Comparison of ENCODE assay signal across 25 cellular contexts in the genomic region with DNA sequence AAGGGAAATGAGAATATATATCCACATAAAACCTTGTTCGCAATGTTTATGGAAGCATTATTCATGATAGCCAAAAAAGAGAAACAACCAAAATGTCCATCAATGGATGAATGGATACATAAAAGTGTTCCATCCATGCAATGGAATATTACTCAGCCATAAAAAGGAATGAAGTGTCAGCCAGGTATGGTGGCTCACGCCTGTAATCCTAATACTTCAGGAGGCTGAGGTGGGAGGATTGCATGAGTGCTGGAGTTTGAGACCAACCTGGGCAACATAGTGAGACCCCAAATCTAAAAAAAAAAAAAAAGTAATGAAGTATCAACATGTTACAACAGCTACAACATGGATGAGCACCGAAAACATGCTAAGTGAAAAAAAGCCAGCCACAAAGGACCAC. TPM values are rescaled to one million over a fixed set of nuclear protein-coding genes. Genes with fewer than 3 reads are reported as not detected.
A peak's percentile ranks its signal among the peaks of the same experiment; 100 is the strongest.
DNase-seq lines count a peak whose midpoint lies in the region; ATAC-seq, FAIRE-seq and TF ChIP-seq lines count a peak whose summit lies in the region.
"Had no signal": no experiment of that assay in that cellular context is flagged by ENCODE, and none has a peak within 500 bp of the region (broad histone marks: within the 10 kb centered on the region; RNA-seq: fewer than 3 reads in every experiment).

No MANE protein-coding gene starts in this region.

- H3K27ac Mint-ChIP-seq in activated CD4-positive, alpha-beta T cell treated with anti-CD3 and anti-CD28 coated beads, Interleukin-2, amount 10 ng/mL, durations not matched to agents 7 days and 5 days: no peak overlapping the region
- H3K27ac Mint-ChIP-seq in activated naive CD8-positive, alpha-beta T cell treated with anti-CD3 and anti-CD28 coated beads, Interleukin-2, amount 10 ng/mL, durations not matched to agents 7 days and 5 days: peak overlapping the region; percentile 36
- H3K27ac Mint-ChIP-seq in natural killer cell treated with Interleukin-12 subunit alpha and Interleukin-12 subunit beta and Interleukin-15 and Interleukin-18, amount 100 ng/mL, for 72 hours: no peak overlapping the region
- no peak overlapping the region for H3K27ac Mint-ChIP-seq in CD14-positive monocyte

- peaks cover 50% of the 10 kb centered on the region for H3K4me1 Mint-ChIP-seq in activated CD4-positive, alpha-beta T cell treated with anti-CD3 and anti-CD28 coated beads, Interleukin-2, amount 10 ng/mL, durations not matched to agents 7 days and 5 days
- H3K4me1 Mint-ChIP-seq in activated naive CD8-positive, alpha-beta T cell treated with anti-CD3 and anti-CD28 coated beads, Interleukin-2, amount 10 ng/mL, durations not matched to agents 7 days and 5 days: peaks cover 29% of the 10 kb centered on the region
- peaks cover 9 to 19% of the 10 kb centered on the region in 2 donors for H3K4me1 Mint-ChIP-seq in natural killer cell treated with Interleukin-12 subunit alpha and Interleukin-12 subunit beta and Interleukin-15 and Interleukin-18, amount 100 ng/mL, for 72 hours (ENCODE audit: low read depth in 2 of 2)
- H3K4me1 Mint-ChIP-seq in CD14-positive monocyte: peaks cover 21% of the 10 kb centered on the region

- no peak for TF ChIP-seq POLR2A in GM12891 (IDR thresholded peaks at IDR 0.05; ENCODE audit: low read depth, low read length)

- CTCF ChIA-PET in activated CD4-positive, alpha-beta T cell treated with anti-CD3 and anti-CD28 coated beads, Interleukin-2, amount 10 ng/mL, durations not matched to agents 7 days and 5 days (lab: Charles Lee): interaction anchor here (1.9 to 4.6 kb wide), 2 partner anchors 9 to 16 kb away, joined by 7 to 28 read pairs; no protein-coding TSS in a partner anchor

- peak; percentile 59 for FAIRE-seq in GM12891 (lab: Jason Lieb, UNC)
- FAIRE-seq: A549, frontal cortex, GM12878, GM19239, keratinocyte had no signal

- no peak for ATAC-seq in activated naive CD8-positive, alpha-beta T cell treated with anti-CD3 and anti-CD28 coated beads, Interleukin-2, amount 10 ng/mL, durations not matched to agents 7 days and 5 days (ENCODE audit: low read depth)
- no peak for ATAC-seq in natural killer cell treated with Interleukin-12 subunit alpha and Interleukin-12 subunit beta and Interleukin-15 and Interleukin-18, amount 100 ng/mL, for 72 hours
- ATAC-seq: A549, esophagus mucosa, GM12878, lower lobe of right lung had no signal

- peak overlapping the region; percentile 84 for H3K4me3 Mint-ChIP-seq in activated CD4-positive, alpha-beta T cell treated with anti-CD3 and anti-CD28 coated beads, Interleukin-2, amount 10 ng/mL, durations not matched to agents 7 days and 5 days
- peak overlapping the region; percentile 92 for H3K4me3 Mint-ChIP-seq in activated naive CD8-positive, alpha-beta T cell treated with anti-CD3 and anti-CD28 coated beads, Interleukin-2, amount 10 ng/mL, durations not matched to agents 7 days and 5 days
- H3K4me3 Mint-ChIP-seq in natural killer cell treated with Interleukin-12 subunit alpha and Interleukin-12 subunit beta and Interleukin-15 and Interleukin-18, amount 100 ng/mL, for 72 hours: peak overlapping the region; percentile 20
- H3K4me3 Mint-ChIP-seq in CD14-positive monocyte: no peak overlapping the region

- no peaks in the 10 kb centered on the region for H3K9me3 Mint-ChIP-seq in activated CD4-positive, alpha-beta T cell treated with anti-CD3 and anti-CD28 coated beads, Interleukin-2, amount 10 ng/mL, durations not matched to agents 7 days and 5 days
- no peaks in the 10 kb centered on the region for H3K9me3 Mint-ChIP-seq in activated naive CD8-positive, alpha-beta T cell treated with anti-CD3 and anti-CD28 coated beads, Interleukin-2, amount 10 ng/mL, durations not matched to agents 7 days and 5 days
- H3K9me3 Mint-ChIP-seq in natural killer cell treated with Interleukin-12 subunit alpha and Interleukin-12 subunit beta and Interleukin-15 and Interleukin-18, amount 100 ng/mL, for 72 hours: no peaks in the 10 kb centered on the region
- peaks cover 0 to 6% (median 2%) of the 10 kb centered on the region in 7 donors for H3K9me3 Mint-ChIP-seq in CD14-positive monocyte

- intact Hi-C loops in CD14-positive monocyte (cut with micrococcal nuclease): no loop called here

- TF ChIP-seq CTCF in CD14-positive monocyte (IDR thresholded peaks at IDR 0.05): no peak

- peaks cover 23% of the 10 kb centered on the region for H3K36me3 Mint-ChIP-seq in activated CD4-positive, alpha-beta T cell treated with anti-CD3 and anti-CD28 coated beads, Interleukin-2, amount 10 ng/mL, durations not matched to agents 7 days and 5 days (ENCODE audit: low read depth)
- peaks cover 14% of the 10 kb centered on the region for H3K36me3 Mint-ChIP-seq in activated naive CD8-positive, alpha-beta T cell treated with anti-CD3 and anti-CD28 coated beads, Interleukin-2, amount 10 ng/mL, durations not matched to agents 7 days and 5 days
- H3K36me3 Mint-ChIP-seq in natural killer cell treated with Interleukin-12 subunit alpha and Interleukin-12 subunit beta and Interleukin-15 and Interleukin-18, amount 100 ng/mL, for 72 hours: no peaks in the 10 kb centered on the region
- no peaks in the 10 kb centered on the region for H3K36me3 Mint-ChIP-seq in CD14-positive monocyte

- DNase-seq in activated CD4-positive, alpha-beta T cell treated with anti-CD3 and anti-CD28 coated beads, Interleukin-2, amount 10 ng/mL, durations not matched to agents 7 days and 5 days: no peak
- no peak for DNase-seq in activated CD4-positive, alpha-beta T cell treated with anti-CD3 and anti-CD28 coated beads, Interleukin-2, amount 50 U/mL, for 1 hour
- DNase-seq in GM12891 (ENCODE audit: insufficient read length, low spot score): no peak
- DNase-seq in activated naive CD8-positive, alpha-beta T cell treated with anti-CD3 and anti-CD28 coated beads, Interleukin-2, amount 10 ng/mL, durations not matched to agents 7 days and 5 days: no peak
- DNase-seq in natural killer cell treated with Interleukin-12 subunit alpha and Interleukin-12 subunit beta and Interleukin-15 and Interleukin-18, amount 100 ng/mL, for 72 hours (ENCODE audit: low spot score): no peak
- no peak for DNase-seq in cortex of kidney (lab: John Stamatoyannopoulos, UW)
- DNase-seq in retina: no peak
- DNase-seq in CD14-positive monocyte (ENCODE audit: low spot score): no peak
- DNase-seq: activated CD4-positive, alpha-beta T cell treated with anti-CD3 and anti-CD28 coated beads for 1 hour; aorta; central memory CD4-positive, alpha-beta T cell; DMS53; effector CD4-positive, alpha-beta T cell; lower lobe of right lung; MM.1S; NCI-H1436 treated with DMSO at 0.1 percent for 48 hours; NCI-H2171; NCI-H526 treated with DMSO at 0.1 percent for 48 hours; stimulated activated CD4-positive, alpha-beta T cell treated with anti-CD3 and anti-CD28 coated beads, Interleukin-4, amount 100 ng/mL, for 24 hours had no signal

- POLR2A ChIA-PET in activated CD4-positive, alpha-beta T cell treated with anti-CD3 and anti-CD28 coated beads, Interleukin-2, amount 10 ng/mL, durations not matched to agents 7 days and 5 days (lab: Charles Lee): no interaction called here
- POLR2A ChIA-PET in activated naive CD8-positive, alpha-beta T cell treated with anti-CD3 and anti-CD28 coated beads, Interleukin-2, amount 10 ng/mL, durations not matched to agents 7 days and 5 days (lab: Charles Lee): interaction anchor here (1.1 kb wide), 1 partner anchor 27 kb away, joined by 3 read pairs; no protein-coding TSS in a partner anchor

- H3K27me3 Mint-ChIP-seq in activated CD4-positive, alpha-beta T cell treated with anti-CD3 and anti-CD28 coated beads, Interleukin-2, amount 10 ng/mL, durations not matched to agents 7 days and 5 days: no peaks in the 10 kb centered on the region
- no peaks in the 10 kb centered on the region for H3K27me3 Mint-ChIP-seq in activated naive CD8-positive, alpha-beta T cell treated with anti-CD3 and anti-CD28 coated beads, Interleukin-2, amount 10 ng/mL, durations not matched to agents 7 days and 5 days
- no peaks in the 10 kb centered on the region for H3K27me3 Mint-ChIP-seq in natural killer cell treated with Interleukin-12 subunit alpha and Interleukin-12 subunit beta and Interleukin-15 and Interleukin-18, amount 100 ng/mL, for 72 hours
- peaks cover 3 to 6% (median 3%) of the 10 kb centered on the region in 3 donors for H3K27me3 Mint-ChIP-seq in CD14-positive monocyte (ENCODE audit: low read depth in 3 of 3)

TF ChIP-seq in GM12891, 5 proteins besides CTCF, POLR2A, EP300 and RAD21:
- TF ChIP-seq POU2F2 (IDR thresholded peaks at IDR 0.05; ENCODE audit: low read depth, low read length) (no peak), TAF1 (IDR thresholded peaks at IDR 0.05; ENCODE audit: low read depth, low read length) (no peak), POLR2AphosphoS5 (IDR thresholded peaks at IDR 0.05; ENCODE audit: low read depth, low read length) (no peak), SPI1 (IDR thresholded peaks at IDR 0.05; ENCODE audit: low read depth, low read length) (no peak), PAX5 (IDR thresholded peaks at IDR 0.05; ENCODE audit: insufficient read depth, low read length, severe bottlenecking) (no peak)

RNA-seq across cellular contexts. Expression of gene C12orf76, which starts 23.6 kb away (rescaled TPM):
- total RNA-seq in activated CD4-positive, alpha-beta T cell treated with anti-CD3 and anti-CD28 coated beads, Interleukin-2, amount 10 ng/mL, durations not matched to agents 7 days and 5 days: 10 to 100 TPM; 19.9 to 25.8 TPM
- polyA plus RNA-seq in GM12891 (2012; ENCODE audit: low read depth, missing spikeins): 17.1 TPM
- 10 to 100 TPM; 22.1 to 23.2 TPM for total RNA-seq in activated naive CD8-positive, alpha-beta T cell treated with anti-CD3 and anti-CD28 coated beads, Interleukin-2, amount 10 ng/mL, durations not matched to agents 7 days and 5 days
- total RNA-seq in natural killer cell treated with Interleukin-12 subunit alpha and Interleukin-12 subunit beta and Interleukin-15 and Interleukin-18, amount 100 ng/mL, for 72 hours: 10 to 100 TPM; 10.1 to 12.3 TPM
- 10 to 100 TPM in 1 of 2 donors, 1 to 10 TPM in 1; 9.3 to 10.6 TPM for polyA plus RNA-seq in CD14-positive monocyte

RNA-seq across cellular contexts. Expression of gene IFT81, which starts 52.2 kb away (rescaled TPM):
- total RNA-seq in activated CD4-positive, alpha-beta T cell treated with anti-CD3 and anti-CD28 coated beads, Interleukin-2, amount 10 ng/mL, durations not matched to agents 7 days and 5 days: 1 to 10 TPM; 2.5 to 2.9 TPM
- polyA plus RNA-seq in GM12891 (2012; ENCODE audit: low read depth, missing spikeins): 5.7 TPM
- 1 to 10 TPM; 1.7 to 2.4 TPM for total RNA-seq in activated naive CD8-positive, alpha-beta T cell treated with anti-CD3 and anti-CD28 coated beads, Interleukin-2, amount 10 ng/mL, durations not matched to agents 7 days and 5 days
- 1 to 10 TPM; 2.3 to 3.5 TPM for total RNA-seq in natural killer cell treated with Interleukin-12 subunit alpha and Interleukin-12 subunit beta and Interleukin-15 and Interleukin-18, amount 100 ng/mL, for 72 hours
- polyA plus RNA-seq in CD14-positive monocyte: under 1 TPM; 0.47 to 0.97 TPM

Comparison
In these comparisons a context has a peak if more than half of its experiments do, and no peak if none do; other contexts are left out.
1. H3K4me3 Mint-ChIP-seq: peak in activated CD4-positive, alpha-beta T cell treated with anti-CD3 and anti-CD28 coated beads, Interleukin-2, amount 10 ng/mL, durations not matched to agents 7 days and 5 days (single experiment), activated naive CD8-positive, alpha-beta T cell treated with anti-CD3 and anti-CD28 coated beads, Interleukin-2, amount 10 ng/mL, durations not matched to agents 7 days and 5 days (single experiment) and natural killer cell treated with Interleukin-12 subunit alpha and Interleukin-12 subunit beta and Interleukin-15 and Interleukin-18, amount 100 ng/mL, for 72 hours (single experiment); none in CD14-positive monocyte (0 of 2).